In the genomic region with DNA sequence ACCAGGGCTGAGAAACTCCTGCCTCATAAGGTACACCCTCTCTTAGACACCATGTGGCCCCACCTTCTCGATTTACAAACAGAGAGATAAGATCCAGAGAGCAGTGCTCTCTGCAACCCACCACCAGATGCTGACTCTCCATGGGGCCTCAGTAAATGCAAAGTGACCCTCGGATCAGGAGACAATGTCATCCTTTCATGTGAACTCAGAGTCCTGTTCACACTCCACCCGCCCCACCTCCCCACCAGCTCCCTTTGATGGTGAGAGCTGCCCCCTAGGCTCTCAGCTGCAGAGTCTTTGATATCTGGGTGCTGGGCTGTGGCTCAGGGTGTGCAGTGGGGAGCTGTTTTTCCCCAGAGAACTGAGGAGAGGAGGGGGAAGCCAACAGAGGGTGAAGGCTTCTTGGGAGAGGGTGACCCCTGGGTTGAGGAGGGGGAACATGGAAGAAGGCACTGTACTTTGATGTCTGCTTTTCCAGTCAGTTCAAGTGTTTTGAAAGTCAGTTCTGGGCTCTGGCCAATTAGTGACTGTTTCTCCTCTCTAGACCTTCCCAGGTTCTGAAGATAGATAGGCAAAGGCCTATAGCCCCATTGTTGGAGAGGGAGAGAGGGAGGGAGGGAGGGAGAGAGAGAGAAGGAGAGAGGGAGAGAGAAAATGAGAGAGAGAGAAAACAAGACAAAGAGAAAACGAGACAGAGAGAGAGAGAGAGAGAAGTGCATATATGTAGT, we compare ENCODE assay signal across 1 cellular context.
TF ChIP-seq lines count a peak whose summit lies in the region.

No MANE protein-coding gene starts in this region.

TF ChIP-seq in HepG2, 621 proteins besides CTCF, POLR2A, EP300 and RAD21 (continued from another document and continues in another):
- TF ChIP-seq, protein P1, sequence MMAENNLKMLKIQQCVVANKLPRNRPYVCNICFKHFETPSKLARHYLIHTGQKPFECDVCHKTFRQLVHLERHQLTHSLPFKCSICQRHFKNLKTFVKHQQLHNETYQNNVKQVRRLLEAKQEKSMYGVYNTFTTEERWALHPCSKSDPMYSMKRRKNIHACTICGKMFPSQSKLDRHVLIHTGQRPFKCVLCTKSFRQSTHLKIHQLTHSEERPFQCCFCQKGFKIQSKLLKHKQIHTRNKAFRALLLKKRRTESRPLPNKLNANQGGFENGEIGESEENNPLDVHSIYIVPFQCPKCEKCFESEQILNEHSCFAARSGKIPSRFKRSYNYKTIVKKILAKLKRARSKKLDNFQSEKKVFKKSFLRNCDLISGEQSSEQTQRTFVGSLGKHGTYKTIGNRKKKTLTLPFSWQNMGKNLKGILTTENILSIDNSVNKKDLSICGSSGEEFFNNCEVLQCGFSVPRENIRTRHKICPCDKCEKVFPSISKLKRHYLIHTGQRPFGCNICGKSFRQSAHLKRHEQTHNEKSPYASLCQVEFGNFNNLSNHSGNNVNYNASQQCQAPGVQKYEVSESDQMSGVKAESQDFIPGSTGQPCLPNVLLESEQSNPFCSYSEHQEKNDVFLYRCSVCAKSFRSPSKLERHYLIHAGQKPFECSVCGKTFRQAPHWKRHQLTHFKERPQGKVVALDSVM (CRISPR knock-in tag; IDR thresholded peaks at IDR 0.05) = no peak
- TF ChIP-seq BORCS8-MEF2B (CRISPR knock-in tag; IDR thresholded peaks at IDR 0.05) (0 out of 2 replicates have a peak, but pooled peaks have one; percentile 32), ZSCAN31 (CRISPR knock-in tag; IDR thresholded peaks at IDR 0.05; ENCODE audit: low read depth) (no peak), SOX6 (IDR thresholded peaks at IDR 0.05) (no peak), SOX6 (CRISPR knock-in tag; IDR thresholded peaks at IDR 0.05) (peak; percentile 83), CENPT (CRISPR knock-in tag; IDR thresholded peaks at IDR 0.05; ENCODE audit: low read depth) (no peak), ZNF773 (CRISPR knock-in tag; IDR thresholded peaks at IDR 0.05; ENCODE audit: borderline replicate concordance) (no peak), SMAD9 (CRISPR knock-in tag; IDR thresholded peaks at IDR 0.05) (no peak), FOXA3 (CRISPR knock-in tag; IDR thresholded peaks at IDR 0.05) (no peak), RXRB (CRISPR knock-in tag; IDR thresholded peaks at IDR 0.05; ENCODE audit: borderline replicate concordance) (no peak), ZNF577 (CRISPR knock-in tag; IDR thresholded peaks at IDR 0.05; ENCODE audit: borderline replicate concordance, low read depth) (no peak), ZC3H4 (CRISPR knock-in tag; IDR thresholded peaks at IDR 0.05; ENCODE audit: borderline replicate concordance) (no peak), IRX3 (CRISPR knock-in tag; IDR thresholded peaks at IDR 0.05; ENCODE audit: borderline replicate concordance, low read depth) (no peak), FOXM1 (CRISPR knock-in tag; IDR thresholded peaks at IDR 0.05) (no peak), POLR2G (IDR thresholded peaks at IDR 0.05; ENCODE audit: low read depth, low read length) (no peak), SATB2 (CRISPR knock-in tag; IDR thresholded peaks at IDR 0.05) (no peak), THAP11 (CRISPR knock-in tag; IDR thresholded peaks at IDR 0.05) (no peak), ZNF263 (CRISPR knock-in tag; IDR thresholded peaks at IDR 0.05) (no peak), RARG (CRISPR knock-in tag; IDR thresholded peaks at IDR 0.05; ENCODE audit: low read depth) (no peak), ZNF891 (CRISPR knock-in tag; IDR thresholded peaks at IDR 0.05) (no peak), ZNF629 (CRISPR knock-in tag; conservative IDR thresholded peaks at IDR 0.05) (no peak)
- TF ChIP-seq, protein P2, sequence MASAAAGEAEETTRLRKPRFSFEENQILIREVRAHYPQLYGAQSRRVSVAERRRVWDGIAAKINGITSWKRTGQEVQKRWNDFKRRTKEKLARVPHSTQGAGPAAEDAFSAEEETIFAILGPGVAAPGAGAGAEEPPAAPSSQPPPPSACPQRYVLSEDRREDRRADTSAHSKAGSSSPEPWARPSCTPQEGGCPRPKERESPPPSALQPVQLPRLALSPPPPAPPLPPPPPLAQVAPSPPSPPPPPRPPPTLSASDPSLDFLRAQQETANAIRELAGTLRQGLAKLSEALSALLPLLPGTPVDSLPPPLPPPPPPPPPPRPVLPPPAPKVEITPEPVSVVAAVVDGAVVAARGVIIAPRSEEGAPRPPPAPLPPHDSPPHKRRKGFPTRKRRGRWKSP (CRISPR knock-in tag; IDR thresholded peaks at IDR 0.05) = no peak
- TF ChIP-seq, protein P3, sequence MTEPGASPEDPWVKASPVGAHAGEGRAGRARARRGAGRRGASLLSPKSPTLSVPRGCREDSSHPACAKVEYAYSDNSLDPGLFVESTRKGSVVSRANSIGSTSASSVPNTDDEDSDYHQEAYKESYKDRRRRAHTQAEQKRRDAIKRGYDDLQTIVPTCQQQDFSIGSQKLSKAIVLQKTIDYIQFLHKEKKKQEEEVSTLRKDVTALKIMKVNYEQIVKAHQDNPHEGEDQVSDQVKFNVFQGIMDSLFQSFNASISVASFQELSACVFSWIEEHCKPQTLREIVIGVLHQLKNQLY (CRISPR knock-in tag; IDR thresholded peaks at IDR 0.05) = no peak
- TF ChIP-seq, protein P4, sequence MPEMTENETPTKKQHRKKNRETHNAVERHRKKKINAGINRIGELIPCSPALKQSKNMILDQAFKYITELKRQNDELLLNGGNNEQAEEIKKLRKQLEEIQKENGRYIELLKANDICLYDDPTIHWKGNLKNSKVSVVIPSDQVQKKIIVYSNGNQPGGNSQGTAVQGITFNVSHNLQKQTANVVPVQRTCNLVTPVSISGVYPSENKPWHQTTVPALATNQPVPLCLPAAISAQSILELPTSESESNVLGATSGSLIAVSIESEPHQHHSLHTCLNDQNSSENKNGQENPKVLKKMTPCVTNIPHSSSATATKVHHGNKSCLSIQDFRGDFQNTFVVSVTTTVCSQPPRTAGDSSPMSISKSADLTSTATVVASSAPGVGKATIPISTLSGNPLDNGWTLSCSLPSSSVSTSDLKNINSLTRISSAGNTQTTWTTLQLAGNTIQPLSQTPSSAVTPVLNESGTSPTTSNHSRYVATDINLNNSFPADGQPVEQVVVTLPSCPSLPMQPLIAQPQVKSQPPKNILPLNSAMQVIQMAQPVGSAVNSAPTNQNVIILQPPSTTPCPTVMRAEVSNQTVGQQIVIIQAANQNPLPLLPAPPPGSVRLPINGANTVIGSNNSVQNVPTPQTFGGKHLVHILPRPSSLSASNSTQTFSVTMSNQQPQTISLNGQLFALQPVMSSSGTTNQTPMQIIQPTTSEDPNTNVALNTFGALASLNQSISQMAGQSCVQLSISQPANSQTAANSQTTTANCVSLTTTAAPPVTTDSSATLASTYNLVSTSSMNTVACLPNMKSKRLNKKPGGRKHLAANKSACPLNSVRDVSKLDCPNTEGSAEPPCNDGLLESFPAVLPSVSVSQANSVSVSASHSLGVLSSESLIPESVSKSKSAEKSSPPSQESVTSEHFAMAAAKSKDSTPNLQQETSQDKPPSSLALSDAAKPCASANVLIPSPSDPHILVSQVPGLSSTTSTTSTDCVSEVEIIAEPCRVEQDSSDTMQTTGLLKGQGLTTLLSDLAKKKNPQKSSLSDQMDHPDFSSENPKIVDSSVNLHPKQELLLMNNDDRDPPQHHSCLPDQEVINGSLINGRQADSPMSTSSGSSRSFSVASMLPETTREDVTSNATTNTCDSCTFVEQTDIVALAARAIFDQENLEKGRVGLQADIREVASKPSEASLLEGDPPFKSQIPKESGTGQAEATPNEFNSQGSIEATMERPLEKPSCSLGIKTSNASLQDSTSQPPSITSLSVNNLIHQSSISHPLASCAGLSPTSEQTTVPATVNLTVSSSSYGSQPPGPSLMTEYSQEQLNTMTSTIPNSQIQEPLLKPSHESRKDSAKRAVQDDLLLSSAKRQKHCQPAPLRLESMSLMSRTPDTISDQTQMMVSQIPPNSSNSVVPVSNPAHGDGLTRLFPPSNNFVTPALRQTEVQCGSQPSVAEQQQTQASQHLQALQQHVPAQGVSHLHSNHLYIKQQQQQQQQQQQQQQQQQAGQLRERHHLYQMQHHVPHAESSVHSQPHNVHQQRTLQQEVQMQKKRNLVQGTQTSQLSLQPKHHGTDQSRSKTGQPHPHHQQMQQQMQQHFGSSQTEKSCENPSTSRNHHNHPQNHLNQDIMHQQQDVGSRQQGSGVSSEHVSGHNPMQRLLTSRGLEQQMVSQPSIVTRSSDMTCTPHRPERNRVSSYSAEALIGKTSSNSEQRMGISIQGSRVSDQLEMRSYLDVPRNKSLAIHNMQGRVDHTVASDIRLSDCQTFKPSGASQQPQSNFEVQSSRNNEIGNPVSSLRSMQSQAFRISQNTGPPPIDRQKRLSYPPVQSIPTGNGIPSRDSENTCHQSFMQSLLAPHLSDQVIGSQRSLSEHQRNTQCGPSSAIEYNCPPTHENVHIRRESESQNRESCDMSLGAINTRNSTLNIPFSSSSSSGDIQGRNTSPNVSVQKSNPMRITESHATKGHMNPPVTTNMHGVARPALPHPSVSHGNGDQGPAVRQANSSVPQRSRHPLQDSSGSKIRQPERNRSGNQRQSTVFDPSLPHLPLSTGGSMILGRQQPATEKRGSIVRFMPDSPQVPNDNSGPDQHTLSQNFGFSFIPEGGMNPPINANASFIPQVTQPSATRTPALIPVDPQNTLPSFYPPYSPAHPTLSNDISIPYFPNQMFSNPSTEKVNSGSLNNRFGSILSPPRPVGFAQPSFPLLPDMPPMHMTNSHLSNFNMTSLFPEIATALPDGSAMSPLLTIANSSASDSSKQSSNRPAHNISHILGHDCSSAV (CRISPR knock-in tag; IDR thresholded peaks at IDR 0.05; ENCODE audit: borderline replicate concordance) = no peak
- TF ChIP-seq, protein P5, sequence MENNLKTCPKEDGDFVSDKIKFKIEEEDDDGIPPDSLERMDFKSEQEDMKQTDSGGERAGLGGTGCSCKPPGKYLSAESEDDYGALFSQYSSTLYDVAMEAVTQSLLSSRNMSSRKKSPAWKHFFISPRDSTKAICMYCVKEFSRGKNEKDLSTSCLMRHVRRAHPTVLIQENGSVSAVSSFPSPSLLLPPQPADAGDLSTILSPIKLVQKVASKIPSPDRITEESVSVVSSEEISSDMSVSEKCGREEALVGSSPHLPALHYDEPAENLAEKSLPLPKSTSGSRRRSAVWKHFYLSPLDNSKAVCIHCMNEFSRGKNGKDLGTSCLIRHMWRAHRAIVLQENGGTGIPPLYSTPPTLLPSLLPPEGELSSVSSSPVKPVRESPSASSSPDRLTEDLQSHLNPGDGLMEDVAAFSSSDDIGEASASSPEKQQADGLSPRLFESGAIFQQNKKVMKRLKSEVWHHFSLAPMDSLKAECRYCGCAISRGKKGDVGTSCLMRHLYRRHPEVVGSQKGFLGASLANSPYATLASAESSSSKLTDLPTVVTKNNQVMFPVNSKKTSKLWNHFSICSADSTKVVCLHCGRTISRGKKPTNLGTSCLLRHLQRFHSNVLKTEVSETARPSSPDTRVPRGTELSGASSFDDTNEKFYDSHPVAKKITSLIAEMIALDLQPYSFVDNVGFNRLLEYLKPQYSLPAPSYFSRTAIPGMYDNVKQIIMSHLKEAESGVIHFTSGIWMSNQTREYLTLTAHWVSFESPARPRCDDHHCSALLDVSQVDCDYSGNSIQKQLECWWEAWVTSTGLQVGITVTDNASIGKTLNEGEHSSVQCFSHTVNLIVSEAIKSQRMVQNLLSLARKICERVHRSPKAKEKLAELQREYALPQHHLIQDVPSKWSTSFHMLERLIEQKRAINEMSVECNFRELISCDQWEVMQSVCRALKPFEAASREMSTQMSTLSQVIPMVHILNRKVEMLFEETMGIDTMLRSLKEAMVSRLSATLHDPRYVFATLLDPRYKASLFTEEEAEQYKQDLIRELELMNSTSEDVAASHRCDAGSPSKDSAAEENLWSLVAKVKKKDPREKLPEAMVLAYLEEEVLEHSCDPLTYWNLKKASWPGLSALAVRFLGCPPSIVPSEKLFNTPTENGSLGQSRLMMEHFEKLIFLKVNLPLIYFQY (CRISPR knock-in tag; IDR thresholded peaks at IDR 0.05; ENCODE audit: borderline replicate concordance) = no peak
- TF ChIP-seq, protein P6, sequence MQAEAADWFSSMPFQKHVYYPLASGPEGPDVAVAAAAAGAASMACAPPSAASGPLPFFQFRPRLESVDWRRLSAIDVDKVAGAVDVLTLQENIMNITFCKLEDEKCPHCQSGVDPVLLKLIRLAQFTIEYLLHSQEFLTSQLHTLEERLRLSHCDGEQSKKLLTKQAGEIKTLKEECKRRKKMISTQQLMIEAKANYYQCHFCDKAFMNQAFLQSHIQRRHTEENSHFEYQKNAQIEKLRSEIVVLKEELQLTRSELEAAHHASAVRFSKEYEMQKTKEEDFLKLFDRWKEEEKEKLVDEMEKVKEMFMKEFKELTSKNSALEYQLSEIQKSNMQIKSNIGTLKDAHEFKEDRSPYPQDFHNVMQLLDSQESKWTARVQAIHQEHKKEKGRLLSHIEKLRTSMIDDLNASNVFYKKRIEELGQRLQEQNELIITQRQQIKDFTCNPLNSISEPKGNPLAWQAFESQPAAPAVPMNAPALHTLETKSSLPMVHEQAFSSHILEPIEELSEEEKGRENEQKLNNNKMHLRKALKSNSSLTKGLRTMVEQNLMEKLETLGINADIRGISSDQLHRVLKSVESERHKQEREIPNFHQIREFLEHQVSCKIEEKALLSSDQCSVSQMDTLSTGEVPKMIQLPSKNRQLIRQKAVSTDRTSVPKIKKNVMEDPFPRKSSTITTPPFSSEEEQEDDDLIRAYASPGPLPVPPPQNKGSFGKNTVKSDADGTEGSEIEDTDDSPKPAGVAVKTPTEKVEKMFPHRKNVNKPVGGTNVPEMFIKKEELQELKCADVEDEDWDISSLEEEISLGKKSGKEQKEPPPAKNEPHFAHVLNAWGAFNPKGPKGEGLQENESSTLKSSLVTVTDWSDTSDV (CRISPR knock-in tag; IDR thresholded peaks at IDR 0.05) = no peak
- TF ChIP-seq, protein P7, sequence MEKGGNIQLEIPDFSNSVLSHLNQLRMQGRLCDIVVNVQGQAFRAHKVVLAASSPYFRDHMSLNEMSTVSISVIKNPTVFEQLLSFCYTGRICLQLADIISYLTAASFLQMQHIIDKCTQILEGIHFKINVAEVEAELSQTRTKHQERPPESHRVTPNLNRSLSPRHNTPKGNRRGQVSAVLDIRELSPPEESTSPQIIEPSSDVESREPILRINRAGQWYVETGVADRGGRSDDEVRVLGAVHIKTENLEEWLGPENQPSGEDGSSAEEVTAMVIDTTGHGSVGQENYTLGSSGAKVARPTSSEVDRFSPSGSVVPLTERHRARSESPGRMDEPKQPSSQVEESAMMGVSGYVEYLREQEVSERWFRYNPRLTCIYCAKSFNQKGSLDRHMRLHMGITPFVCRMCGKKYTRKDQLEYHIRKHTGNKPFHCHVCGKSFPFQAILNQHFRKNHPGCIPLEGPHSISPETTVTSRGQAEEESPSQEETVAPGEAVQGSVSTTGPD (CRISPR knock-in tag; IDR thresholded peaks at IDR 0.05) = no peak
- TF ChIP-seq, protein P8, sequence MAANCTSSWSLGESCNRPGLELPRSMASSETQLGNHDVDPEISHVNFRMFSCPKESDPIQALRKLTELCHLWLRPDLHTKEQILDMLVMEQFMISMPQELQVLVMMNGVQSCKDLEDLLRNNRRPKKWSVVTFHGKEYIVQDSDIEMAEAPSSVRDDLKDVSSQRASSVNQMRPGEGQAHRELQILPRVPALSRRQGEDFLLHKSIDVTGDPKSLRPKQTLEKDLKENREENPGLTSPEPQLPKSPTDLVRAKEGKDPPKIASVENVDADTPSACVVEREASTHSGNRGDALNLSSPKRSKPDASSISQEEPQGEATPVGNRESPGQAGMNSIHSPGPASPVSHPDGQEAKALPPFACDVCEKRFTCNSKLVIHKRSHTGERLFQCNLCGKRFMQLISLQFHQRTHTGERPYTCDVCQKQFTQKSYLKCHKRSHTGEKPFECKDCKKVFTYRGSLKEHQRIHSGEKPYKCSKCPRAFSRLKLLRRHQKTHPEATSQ (CRISPR knock-in tag; IDR thresholded peaks at IDR 0.05; ENCODE audit: borderline replicate concordance) = no peak
